Comparison of ENCODE assay signal across 10 cellular contexts in genomic region chr5:31194458-31194808, GRCh38. TPM values are rescaled to one million over a fixed set of nuclear protein-coding genes. Genes with fewer than 3 reads are reported as not detected.
A peak's percentile ranks its signal among the peaks of the same experiment; 100 is the strongest.
DNase-seq lines count a peak whose midpoint lies in the region; ATAC-seq and TF ChIP-seq lines count a peak whose summit lies in the region.
"Had no signal": no experiment of that assay in that cellular context is flagged by ENCODE, and none has a peak within 500 bp of the region (broad histone marks: within the 10 kb centered on the region; RNA-seq: fewer than 3 reads in every experiment).

No MANE protein-coding gene starts in this region.

- intact Hi-C loops in MCF 10A (cut with micrococcal nuclease), result no loop called here

- no peak overlapping the region for H3K27ac Mint-ChIP-seq in MCF 10A (ENCODE audit: low read depth, unreplicated experiment)
- H3K27ac Mint-ChIP-seq in natural killer cell treated with Interleukin-12 subunit alpha and Interleukin-12 subunit beta and Interleukin-15 and Interleukin-18, amount 100 ng/mL, for 72 hours, result no peak overlapping the region

- peaks cover 6 to 11% (median 10%) of the 10 kb centered on the region in 3 donors for H3K4me1 ChIP-seq in skeletal muscle tissue (ENCODE audit: control insufficient read depth in 3 of 3, insufficient read depth in 3 of 3, low read length in 3 of 3)

- H3K4me1 Mint-ChIP-seq in MCF 10A (ENCODE audit: insufficient read depth, unreplicated experiment), result peaks cover 32% of the 10 kb centered on the region
- H3K4me1 Mint-ChIP-seq in natural killer cell treated with Interleukin-12 subunit alpha and Interleukin-12 subunit beta and Interleukin-15 and Interleukin-18, amount 100 ng/mL, for 72 hours (ENCODE audit: low read depth in 2 of 2), result peaks cover 3 to 4% of the 10 kb centered on the region in 2 donors

- H3K36me3 Mint-ChIP-seq in MCF 10A (ENCODE audit: insufficient read depth, unreplicated experiment), result no peaks in the 10 kb centered on the region
- H3K36me3 Mint-ChIP-seq in natural killer cell treated with Interleukin-12 subunit alpha and Interleukin-12 subunit beta and Interleukin-15 and Interleukin-18, amount 100 ng/mL, for 72 hours, result peaks cover 9% of the 10 kb centered on the region

- H3K9ac ChIP-seq in skeletal muscle tissue (ENCODE audit: low read depth in 1 of 3, low read length in 3 of 3), result peak overlapping the region in 2 of 3 donors; percentile 22 to 72

- no peaks in the 10 kb centered on the region for H3K36me3 ChIP-seq in skeletal muscle tissue (ENCODE audit: control insufficient read depth in 3 of 3, insufficient read depth in 3 of 3, low read length in 3 of 3)

- DNase-seq in HFF-Myc (ENCODE audit: extremely low read depth, low read depth) (no peak), MCF 10A (ENCODE audit: unreplicated experiment) (no peak), iris pigment epithelial cell (ENCODE audit: low read depth) (peak; percentile 18), GF-D8 (lab: John Stamatoyannopoulos, UW) (no peak), SKM-1 (lab: John Stamatoyannopoulos, UW; ENCODE audit: unreplicated experiment) (no peak)
- DNase-seq in natural killer cell treated with Interleukin-12 subunit alpha and Interleukin-12 subunit beta and Interleukin-15 and Interleukin-18, amount 100 ng/mL, for 72 hours (ENCODE audit: low spot score), result no peak
- DNase-seq in activated CD4-positive, alpha-beta T cell treated with anti-CD3 and anti-CD28 coated beads, Interleukin-2, amount 50 U/mL, for 1 hour, result no peak
- DNase-seq: NCI-H2029 treated with DMSO at 0.1 percent for 48 hours had no signal

- peak overlapping the region; percentile 35 for H3K4me3 ChIP-seq in HFF-Myc (replicated peaks; ENCODE audit: low read depth, low read length)
- H3K4me3 ChIP-seq in skeletal muscle tissue (ENCODE audit: low read length in 3 of 3), result peak overlapping the region; percentile 55 to 65 (median 61)

- peak overlapping the region; percentile 69 for H3K4me3 Mint-ChIP-seq in MCF 10A (ENCODE audit: unreplicated experiment)
- H3K4me3 Mint-ChIP-seq in natural killer cell treated with Interleukin-12 subunit alpha and Interleukin-12 subunit beta and Interleukin-15 and Interleukin-18, amount 100 ng/mL, for 72 hours, result no peak overlapping the region

- no peak for TF ChIP-seq CTCF in HFF-Myc (IDR thresholded peaks at IDR 0.05; ENCODE audit: low read depth, low read length, missing control alignments)
- no peak for TF ChIP-seq CTCF in MCF 10A (IDR thresholded peaks at IDR 0.05; ENCODE audit: unreplicated experiment)

- H3K27me3 ChIP-seq in skeletal muscle tissue (ENCODE audit: control insufficient read depth in 3 of 3, insufficient read depth in 3 of 3, low read length in 3 of 3), result peaks cover 25 to 35% (median 35%) of the 10 kb centered on the region in 3 donors

- no peaks in the 10 kb centered on the region for H3K9me3 ChIP-seq in skeletal muscle tissue (ENCODE audit: control insufficient read depth in 3 of 3, low read length in 3 of 3)

- CTCF ChIA-PET in MCF 10A (lab: Yijun Ruan, JAX), result interaction anchor here (2.0 to 6.1 kb wide), 2 partner anchors 8 to 38 kb away, joined by 9 to 20 read pairs; no protein-coding TSS in a partner anchor

- ATAC-seq in natural killer cell treated with Interleukin-12 subunit alpha and Interleukin-12 subunit beta and Interleukin-15 and Interleukin-18, amount 100 ng/mL, for 72 hours, result no peak

- peaks cover 11% of the 10 kb centered on the region for H3K27me3 Mint-ChIP-seq in MCF 10A (ENCODE audit: insufficient read depth, unreplicated experiment)
- peaks cover 30 to 32% of the 10 kb centered on the region in 2 donors for H3K27me3 Mint-ChIP-seq in natural killer cell treated with Interleukin-12 subunit alpha and Interleukin-12 subunit beta and Interleukin-15 and Interleukin-18, amount 100 ng/mL, for 72 hours

- peak overlapping the region; percentile 47 for H3K27ac ChIP-seq in skeletal muscle tissue (ENCODE audit: low read depth, low read length)
- H3K27ac ChIP-seq: epithelial cell of prostate had no signal

- no peaks in the 10 kb centered on the region for H3K9me3 Mint-ChIP-seq in MCF 10A (ENCODE audit: unreplicated experiment)
- peaks cover 2% of the 10 kb centered on the region for H3K9me3 Mint-ChIP-seq in natural killer cell treated with Interleukin-12 subunit alpha and Interleukin-12 subunit beta and Interleukin-15 and Interleukin-18, amount 100 ng/mL, for 72 hours

- POLR2A ChIA-PET in MCF 10A (lab: Yijun Ruan, JAX), result no interaction called here

- no TSS peak for BruUV-seq in MCF 10A (replicated peaks; lab: Mats Ljungman, UMichigan)

RNA-seq across cellular contexts. Expression of gene CDH6, which starts 0.9 kb away (rescaled TPM):
- total RNA-seq in MCF 10A (2022) (not detected in 2 replicates), skeletal muscle tissue (5.7 TPM)
- total RNA-seq in natural killer cell treated with Interleukin-12 subunit alpha and Interleukin-12 subunit beta and Interleukin-15 and Interleukin-18, amount 100 ng/mL, for 72 hours, result not detected
